ENCODE assay signal across 15 cellular contexts in genomic region chr2:157269922-157270321, GRCh38. TPM values are rescaled to one million over a fixed set of nuclear protein-coding genes. Genes with fewer than 3 reads are reported as not detected.
DNase-seq lines count a peak whose midpoint lies in the region; ATAC-seq lines count a peak whose summit lies in the region.
"Had no signal": no experiment of that assay in that cellular context is flagged by ENCODE, and none has a peak within 500 bp of the region (broad histone marks: within the 10 kb centered on the region; RNA-seq: fewer than 3 reads in every experiment).

No MANE protein-coding gene starts in this region.

- no peak overlapping the region for H3K4me3 Mint-ChIP-seq in T-helper 2 cell treated with Interferon-gamma antibody and Interleukin-4, amounts not matched to agents 5 μg/mL and 100 μg/mL, for 36 hours

- H3K4me1 Mint-ChIP-seq in T-helper 2 cell treated with Interferon-gamma antibody and Interleukin-4, amounts not matched to agents 5 μg/mL and 100 μg/mL, for 36 hours (ENCODE audit: low read depth): peaks cover 14% of the 10 kb centered on the region

- H3K9me3 Mint-ChIP-seq in T-helper 2 cell treated with Interferon-gamma antibody and Interleukin-4, amounts not matched to agents 5 μg/mL and 100 μg/mL, for 36 hours: no peaks in the 10 kb centered on the region

- no peaks in the 10 kb centered on the region for H3K27me3 ChIP-seq in H7 (ENCODE audit: control insufficient read depth, insufficient read depth, low read length)
- H3K27me3 ChIP-seq: breast epithelium had no signal

- ATAC-seq in GM18502 (IDR thresholded peaks at IDR 0.05; ENCODE audit: poor library complexity, unreplicated experiment) (peak; percentile 66), GM21576 (IDR thresholded peaks at IDR 0.05; ENCODE audit: unreplicated experiment) (peak; percentile 55), HG03175 (IDR thresholded peaks at IDR 0.05; ENCODE audit: unreplicated experiment) (peak; percentile 56)

- no peak overlapping the region for H3K4me3 ChIP-seq in H7 (ENCODE audit: insufficient read depth, low read depth, low read length)
- H3K4me3 ChIP-seq: breast epithelium had no signal

- DNase-seq in SKM-1 (lab: John Stamatoyannopoulos, UW; ENCODE audit: unreplicated experiment): peak; percentile 23
- no peak for DNase-seq in H7
- no peak for DNase-seq in T-helper 2 cell treated with Interferon-gamma antibody and Interleukin-4, amounts not matched to agents 5 μg/mL and 100 μg/mL, for 36 hours (ENCODE audit: low spot score)
- no peak for DNase-seq in DMS53 treated with DMSO at 0.1 percent for 48 hours (lab: John Stamatoyannopoulos, UW; ENCODE audit: unreplicated experiment)
- DNase-seq in DMS114 treated with DMSO at 0.1 percent for 48 hours (lab: John Stamatoyannopoulos, UW; ENCODE audit: unreplicated experiment): no peak
- DNase-seq: Calu3, NCI-H2171, T-helper 2 cell, trophoblast cell had no signal

- H3K36me3 ChIP-seq in H7 (replicated peaks; ENCODE audit: control insufficient read depth, insufficient read depth, low read length): no peaks in the 10 kb centered on the region
- H3K36me3 ChIP-seq: breast epithelium had no signal

- H3K27me3 Mint-ChIP-seq in T-helper 2 cell treated with Interferon-gamma antibody and Interleukin-4, amounts not matched to agents 5 μg/mL and 100 μg/mL, for 36 hours (ENCODE audit: low read depth): peaks cover 2% of the 10 kb centered on the region

- H3K27ac Mint-ChIP-seq in T-helper 2 cell treated with Interferon-gamma antibody and Interleukin-4, amounts not matched to agents 5 μg/mL and 100 μg/mL, for 36 hours: no peak overlapping the region

- H3K36me3 Mint-ChIP-seq in T-helper 2 cell treated with Interferon-gamma antibody and Interleukin-4, amounts not matched to agents 5 μg/mL and 100 μg/mL, for 36 hours (ENCODE audit: low read depth): no peaks in the 10 kb centered on the region

RNA-seq across cellular contexts. Expression of gene GALNT5, which starts 12.4 kb away (rescaled TPM):
- 0.07 and 0.18 TPM in 2 replicates for total RNA-seq in H7 (2014; rRNA removed; shearing (Covaris generic))

RNA-seq across cellular contexts. Expression of gene ERMN, which starts 55.7 kb away (rescaled TPM):
- 0.04 and 0.31 TPM in 2 replicates for total RNA-seq in H7 (2014; rRNA removed; shearing (Covaris generic))
- total RNA-seq: Calu3, lung microvascular endothelial cell, osteocyte had no signal
